Comparison of ENCODE assay signal across 17 cellular contexts in the genomic region with DNA sequence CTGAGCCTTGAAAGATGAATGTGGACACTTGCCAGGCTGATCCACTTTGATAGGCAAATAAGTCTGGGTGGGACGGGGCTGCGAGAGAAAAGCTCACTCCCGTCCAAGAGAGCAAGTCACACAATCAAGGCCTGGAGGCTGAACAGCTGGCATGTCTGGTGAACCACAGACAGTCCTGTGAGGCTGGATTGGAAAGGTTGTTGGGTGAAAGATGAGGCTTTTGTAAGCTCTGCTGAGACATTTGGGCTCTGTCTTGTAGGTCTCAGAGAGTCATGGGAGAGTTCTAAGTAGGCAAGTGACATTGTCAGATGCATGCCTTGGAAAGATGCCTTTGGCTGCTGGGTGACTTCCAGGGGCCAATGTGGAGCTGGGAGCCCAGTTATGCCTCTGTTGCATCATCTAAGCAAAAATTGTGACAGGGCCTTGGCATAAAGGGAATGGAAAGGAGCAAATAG. TPM values are rescaled to one million over a fixed set of nuclear protein-coding genes. Genes with fewer than 3 reads are reported as not detected.
A peak's percentile ranks its signal among the peaks of the same experiment; 100 is the strongest.
DNase-seq lines count a peak whose midpoint lies in the region; ATAC-seq and TF ChIP-seq lines count a peak whose summit lies in the region.
"Had no signal": no experiment of that assay in that cellular context is flagged by ENCODE, and none has a peak within 500 bp of the region (broad histone marks: within the 10 kb centered on the region; RNA-seq: fewer than 3 reads in every experiment).

No MANE protein-coding gene starts in this region.

- H3K4me3 ChIP-seq in adrenal gland, result no peak overlapping the region
- H3K4me3 ChIP-seq: cardiac muscle cell, upper lobe of left lung had no signal

- WGBS in adrenal gland, 4 donors, result 44 to 62% (median 51%) methylated on average over 3 of the region's 3 CpGs

- H3K36me3 ChIP-seq in adrenal gland (replicated peaks in 1 of 2), result no peaks in the 10 kb centered on the region
- H3K36me3 ChIP-seq: BE2C, cardiac muscle cell, upper lobe of left lung had no signal

- TF ChIP-seq CTCF in adrenal gland (IDR thresholded peaks at IDR 0.05) (no peak), GM10248 (IDR thresholded peaks at IDR 0.05; ENCODE audit: control extremely low read depth, extremely low read depth, low read depth, missing control alignments) (no peak)

- H3K4me3 Mint-ChIP-seq in stimulated activated naive CD8-positive, alpha-beta T cell treated with anti-CD3 and anti-CD28 coated beads, Interleukin-15, amount 100 ng/mL, for 72 hours, result no peak overlapping the region
- no peak overlapping the region for H3K4me3 Mint-ChIP-seq in immature natural killer cell
- H3K4me3 Mint-ChIP-seq: activated naive CD4-positive, alpha-beta T cell treated with anti-CD3 and anti-CD28 coated beads, Interleukin-2, amount 10 ng/mL, durations not matched to agents 7 days and 5 days; naive thymus-derived CD4-positive, alpha-beta T cell had no signal

- no peaks in the 10 kb centered on the region for H3K9me3 ChIP-seq in adrenal gland (replicated peaks in 1 of 3)
- H3K9me3 ChIP-seq: BE2C had no signal

- peaks cover 0 to 4% (median 0%) of the 10 kb centered on the region in 3 donors for H3K36me3 Mint-ChIP-seq in immature natural killer cell
- H3K36me3 Mint-ChIP-seq: activated naive CD4-positive, alpha-beta T cell treated with anti-CD3 and anti-CD28 coated beads, Interleukin-2, amount 10 ng/mL, durations not matched to agents 7 days and 5 days had no signal

- no peak overlapping the region for H3K27ac Mint-ChIP-seq in stimulated activated naive CD8-positive, alpha-beta T cell treated with anti-CD3 and anti-CD28 coated beads, Interleukin-15, amount 100 ng/mL, for 72 hours
- H3K27ac Mint-ChIP-seq in immature natural killer cell, result no peak overlapping the region
- H3K27ac Mint-ChIP-seq: activated naive CD4-positive, alpha-beta T cell treated with anti-CD3 and anti-CD28 coated beads, Interleukin-2, amount 10 ng/mL, durations not matched to agents 7 days and 5 days; naive thymus-derived CD4-positive, alpha-beta T cell had no signal

- ATAC-seq in left ventricle myocardium superior (peak; percentile 76), sciatic nerve (peak; percentile 82)
- no peak for ATAC-seq in stimulated activated naive CD8-positive, alpha-beta T cell treated with anti-CD3 and anti-CD28 coated beads, Interleukin-15, amount 100 ng/mL, for 72 hours
- ATAC-seq: naive thymus-derived CD4-positive, alpha-beta T cell had no signal

- CTCF ChIA-PET in GM10248 (lab: Yijun Ruan, JAX), result interaction anchor here (1.0 kb wide), 1 partner anchor 22 kb away, joined by 4 read pairs; no protein-coding TSS in a partner anchor

- no peaks in the 10 kb centered on the region for H3K4me1 ChIP-seq in adrenal gland (replicated peaks in 1 of 2)
- H3K4me1 ChIP-seq: BE2C, upper lobe of left lung had no signal

- TF ChIP-seq POLR2A in adrenal gland (IDR thresholded peaks at IDR 0.05), result no peak

- no peaks in the 10 kb centered on the region for H3K9me3 Mint-ChIP-seq in stimulated activated naive CD8-positive, alpha-beta T cell treated with anti-CD3 and anti-CD28 coated beads, Interleukin-15, amount 100 ng/mL, for 72 hours
- H3K9me3 Mint-ChIP-seq in immature natural killer cell, result no peaks in the 10 kb centered on the region

- intact Hi-C loops in adrenal gland (cut with DNase I), result no loop called here
- intact Hi-C loops in left ventricle myocardium superior (cut with micrococcal nuclease), result no loop called here
- intact Hi-C loops in sciatic nerve (cut with DNase I), result no loop called here

- POLR2A ChIA-PET in GM10248 (lab: Yijun Ruan, JAX), result no interaction called here

- H3K27me3 ChIP-seq in adrenal gland, result no peaks in the 10 kb centered on the region
- H3K27me3 ChIP-seq: BE2C, cardiac muscle cell, upper lobe of left lung had no signal

- H3K27ac ChIP-seq in adrenal gland, result no peak overlapping the region
- H3K27ac ChIP-seq: cardiac muscle cell, upper lobe of left lung had no signal

- no peaks in the 10 kb centered on the region for H3K4me1 Mint-ChIP-seq in stimulated activated naive CD8-positive, alpha-beta T cell treated with anti-CD3 and anti-CD28 coated beads, Interleukin-15, amount 100 ng/mL, for 72 hours
- H3K4me1 Mint-ChIP-seq in immature natural killer cell, result peaks cover 37 to 51% of the 10 kb centered on the region in 2 donors
- H3K4me1 Mint-ChIP-seq: activated naive CD4-positive, alpha-beta T cell treated with anti-CD3 and anti-CD28 coated beads, Interleukin-2, amount 10 ng/mL, durations not matched to agents 7 days and 5 days had no signal

- DNase-seq in GM04503 (ENCODE audit: low read depth) (peak; percentile 26), adrenal gland (peak in 5 of 7 donors; percentile 15 to 63 (median 37)), left ventricle myocardium superior (peak; percentile 63), sciatic nerve (ENCODE audit: low spot score) (peak; percentile 73), immature natural killer cell (no peak), NCI-H446 (lab: John Stamatoyannopoulos, UW) (no peak), GM10248 (ENCODE audit: extremely low spot score) (no peak)
- no peak for DNase-seq in stimulated activated naive CD8-positive, alpha-beta T cell treated with anti-CD3 and anti-CD28 coated beads, Interleukin-15, amount 100 ng/mL, for 72 hours
- DNase-seq: activated naive CD4-positive, alpha-beta T cell treated with anti-CD3 and anti-CD28 coated beads, Interleukin-2, amount 10 ng/mL, durations not matched to agents 7 days and 5 days; BE2C; naive thymus-derived CD4-positive, alpha-beta T cell; NCI-H524; stimulated activated CD4-positive, alpha-beta T cell treated with anti-CD3 and anti-CD28 coated beads, Interleukin-2, amount 100 ng/mL, for 48 hours; stimulated activated CD8-positive, alpha-beta memory T cell treated with anti-CD3 and anti-CD28 coated beads, Interleukin-4, amount 100 ng/mL, for 48 hours; T-helper 2 cell; upper lobe of left lung had no signal

- H3K27me3 Mint-ChIP-seq in stimulated activated naive CD8-positive, alpha-beta T cell treated with anti-CD3 and anti-CD28 coated beads, Interleukin-15, amount 100 ng/mL, for 72 hours, result peaks cover 6% of the 10 kb centered on the region
- H3K27me3 Mint-ChIP-seq in immature natural killer cell (ENCODE audit: low read depth in 3 of 3), result peaks cover 4 to 6% (median 5%) of the 10 kb centered on the region in 3 donors

RNA-seq across cellular contexts. Expression of a gene that starts 38.5 kb away (rescaled TPM):
- total RNA-seq in adrenal gland, result 1,000 to 10,000 TPM in 4 of 8 donors, 100 to 1,000 TPM in 4; 279 to 1,990 (median 1,099) TPM
- polyA plus RNA-seq in adrenal gland, result 1,000 to 10,000 TPM in 2 of 3 donors, 100 to 1,000 TPM in 1; 232 to 1,639 (median 1,096) TPM
- 1,143 TPM for total RNA-seq in left ventricle myocardium superior
- total RNA-seq in sciatic nerve, result 1,014 TPM
- polyA plus RNA-seq in immature natural killer cell, result 1,000 to 10,000 TPM in 2 of 3 donors, 100 to 1,000 TPM in 1; 537 to 1,740 (median 1,337) TPM

Comparison
In these comparisons a context has a peak if more than half of its experiments do, and no peak if none do; other contexts are left out.
1. DNase-seq: peak in GM04503 (single experiment), adrenal gland (5 of 7), left ventricle myocardium superior (single experiment) and sciatic nerve (single experiment); none in stimulated activated naive CD8-positive, alpha-beta T cell treated with anti-CD3 and anti-CD28 coated beads, Interleukin-15, amount 100 ng/mL, for 72 hours (0 of 2), immature natural killer cell (0 of 3), NCI-H446 (0 of 2) and GM10248 (single experiment).